In genomic region chr4:149465941-149466340, GRCh38 we compare ENCODE assay signal across 2 cellular contexts.
TF ChIP-seq lines count a peak whose summit lies in the region.

No MANE protein-coding gene starts in this region.

TF ChIP-seq in IMR-90, 13 proteins besides CTCF, POLR2A, EP300 and RAD21 (continued from another document):
- peak; percentile 78 for TF ChIP-seq CEBPB (IDR thresholded peaks at IDR 0.05; ENCODE audit: low read depth, low read length)

TF ChIP-seq in HepG2, 621 proteins besides CTCF, POLR2A, EP300 and RAD21:
- TF ChIP-seq MNT (IDR thresholded peaks at IDR 0.05) (no peak), CEBPB (IDR thresholded peaks at IDR 0.05; ENCODE audit: borderline replicate concordance, low read depth, low read length) (peak; percentile 31; the same call in 1 of the 2 replicates)
